8 cellular contexts compared by ENCODE assay signal in genomic region chr17:3738562-3739295, GRCh38. TPM values are rescaled to one million over a fixed set of nuclear protein-coding genes. Genes with fewer than 3 reads are reported as not detected.
DNase-seq lines count a peak whose midpoint lies in the region; ATAC-seq and TF ChIP-seq lines count a peak whose summit lies in the region.

No MANE protein-coding gene starts in this region.

- peaks cover 29% of the 10 kb centered on the region for H3K4me1 Mint-ChIP-seq in GM23338
- H3K4me1 Mint-ChIP-seq in WTC11 = peaks cover 22% of the 10 kb centered on the region
- H3K4me1 Mint-ChIP-seq in MCF 10A (ENCODE audit: insufficient read depth, unreplicated experiment) = peaks cover 21% of the 10 kb centered on the region

- intact Hi-C loops in MCF 10A (cut with micrococcal nuclease) = loop anchor here (10.0 kb wide), 1 partner anchor 336 kb away; no protein-coding TSS in a partner anchor

- no peaks in the 10 kb centered on the region for H4K20me1 ChIP-seq in GM23338 (replicated peaks; ENCODE audit: insufficient read depth)

- H3K79me2 ChIP-seq in GM23338 (replicated peaks; ENCODE audit: insufficient read depth) = no peaks in the 10 kb centered on the region

- H3K4me3 Mint-ChIP-seq in GM23338 = no peak overlapping the region; the same call in 1 of the 3 replicates
- peak overlapping the region; percentile 45; the same call in 1 of the 2 replicates for H3K4me3 Mint-ChIP-seq in WTC11
- H3K4me3 Mint-ChIP-seq in MCF 10A (ENCODE audit: unreplicated experiment) = peak overlapping the region; percentile 47

- POLR2A ChIA-PET in WTC11 (lab: Charles Lee) (interaction anchor here (0.6 kb wide), 1 partner anchor 14 kb away, joined by 3 read pairs; no protein-coding TSS in a partner anchor), MCF 10A (lab: Yijun Ruan, JAX) (interaction anchor here (0.7 to 2.2 kb wide), 6 partner anchors 18 to 405 kb away, joined by 3 to 5 read pairs (median 4); partner anchors contain the start of genes CYB5D2 and ZZEF1)

- no peak overlapping the region for H2AFZ ChIP-seq in GM23338

- BruUV-seq in MCF 10A (replicated peaks; lab: Mats Ljungman, UMichigan) = no TSS peak

- no peaks in the 10 kb centered on the region for H3K36me3 Mint-ChIP-seq in GM23338 (ENCODE audit: low read depth)
- H3K36me3 Mint-ChIP-seq in WTC11 = no peaks in the 10 kb centered on the region
- H3K36me3 Mint-ChIP-seq in MCF 10A (ENCODE audit: insufficient read depth, unreplicated experiment) = no peaks in the 10 kb centered on the region

- peaks cover 10% of the 10 kb centered on the region for H3K27me3 Mint-ChIP-seq in GM23338 (ENCODE audit: insufficient read depth, low read depth, poor library complexity)
- no peaks in the 10 kb centered on the region for H3K27me3 Mint-ChIP-seq in WTC11 (ENCODE audit: low read depth)
- H3K27me3 Mint-ChIP-seq in MCF 10A (ENCODE audit: insufficient read depth, unreplicated experiment) = no peaks in the 10 kb centered on the region

- CTCF ChIA-PET in WTC11 (lab: Charles Lee) = interaction anchor here (0.6 to 5.8 kb wide), 32 partner anchors 8 to 334 kb away, joined by 3 to 125 read pairs (median 14); partner anchors contain the start of genes CTNS, ITGAE, NCBP3 and P2RX5
- CTCF ChIA-PET in MCF 10A (lab: Yijun Ruan, JAX) = interaction anchor here (0.5 to 7.6 kb wide), 28 partner anchors 9 to 903 kb away, joined by 3 to 129 read pairs (median 5); partner anchors contain the start of genes ALOX15, HASPIN and NCBP3

- no peak for TF ChIP-seq CTCF in GM23338 (conservative IDR thresholded peaks at IDR 0.05; ENCODE audit: low read depth in 2 of 2)
- no peak for TF ChIP-seq CTCF in WTC11 (IDR thresholded peaks at IDR 0.05)
- no peak for TF ChIP-seq CTCF in MCF 10A (IDR thresholded peaks at IDR 0.05; ENCODE audit: unreplicated experiment)
- TF ChIP-seq CTCF in omental fat pad (IDR thresholded peaks at IDR 0.05) = no peak

- H3K27ac Mint-ChIP-seq in GM23338 (no peak overlapping the region; the same call in 1 of the 2 replicates), WTC11 (no peak overlapping the region), MCF 10A (ENCODE audit: low read depth, unreplicated experiment) (peak overlapping the region; percentile 61)

- H3F3A ChIP-seq in GM23338 (replicated peaks; ENCODE audit: low read depth) = peaks cover 10% of the 10 kb centered on the region; the same call in 1 of the 2 replicates

- ATAC-seq in GM23338 (peak; percentile 56), WTC11 (peak; percentile 14; the same call in 1 of the 2 replicates), omental fat pad (ENCODE audit: low FRiP score) (no peak)

- peak overlapping the region; percentile 78; the same call in 1 of the 2 replicates for H3K27ac ChIP-seq in GM23338 (ENCODE audit: low read depth)

- peak; percentile 48 for DNase-seq in GM23338 (ENCODE audit: low spot score)
- DNase-seq in WTC11 (ENCODE audit: low spot score) = no peak
- DNase-seq in MCF 10A (ENCODE audit: unreplicated experiment) = peak; percentile 58
- DNase-seq in medulla oblongata (ENCODE audit: extremely low spot score) = peak; percentile 34
- DNase-seq in stimulated activated CD8-positive, alpha-beta memory T cell treated with anti-CD3 and anti-CD28 coated beads, Interleukin-4, amount 100 ng/mL, for 24 hours (ENCODE audit: low read depth) = peak; percentile 64
- no peak for DNase-seq in GF-D8 (lab: John Stamatoyannopoulos, UW)
- no peak for DNase-seq in NCI-H446 treated with DMSO at 0.1 percent for 48 hours (lab: John Stamatoyannopoulos, UW)
- DNase-seq in omental fat pad (ENCODE audit: low spot score) = no peak

- no peaks in the 10 kb centered on the region for H3K27me3 ChIP-seq in GM23338 (ENCODE audit: insufficient read depth)

- no peaks in the 10 kb centered on the region for H3K36me3 ChIP-seq in GM23338 (ENCODE audit: insufficient read depth)

- H3K4me3 ChIP-seq in GM23338 = no peak overlapping the region

- H3K4me1 ChIP-seq in GM23338 (ENCODE audit: insufficient read depth) = peaks cover 24% of the 10 kb centered on the region; the same call in 1 of the 2 replicates

- H3K4me2 ChIP-seq in GM23338 = peak overlapping the region; percentile 57

- H3K9me3 Mint-ChIP-seq in GM23338 (0 out of 3 replicates have a peak, but pooled peaks cover 3% of the 10 kb centered on the region), WTC11 (no peaks in the 10 kb centered on the region), MCF 10A (ENCODE audit: unreplicated experiment) (no peaks in the 10 kb centered on the region)

- no peaks in the 10 kb centered on the region for H3K9me2 ChIP-seq in GM23338 (ENCODE audit: insufficient read depth)

TF ChIP-seq in GM23338, 12 proteins besides CTCF, POLR2A, EP300 and RAD21:
- no peak for TF ChIP-seq ZNF114 (CRISPR knock-in tag; IDR thresholded peaks at IDR 0.05)

TF ChIP-seq in WTC11, 78 proteins besides CTCF, POLR2A, EP300 and RAD21:
- TF ChIP-seq MAX (CRISPR knock-in tag; IDR thresholded peaks at IDR 0.05) (peak; percentile 61; the same call in 1 of the 2 replicates), ZNF423 (CRISPR knock-in tag; IDR thresholded peaks at IDR 0.05) (no peak)

RNA-seq across cellular contexts. Expression of gene HASPIN, which starts 15.0 kb away (rescaled TPM):
- total RNA-seq in GM23338 (2014; rRNA removed; shearing (Covaris generic)) = 34.0 and 35.1 TPM in 2 replicates
- 5.8 and 6.1 TPM in 2 replicates for polyA plus RNA-seq in GM23338 (2016; fragmentation: Nextera tagmentation; extraction: Ambion mirVana)
- total RNA-seq in WTC11 (2021) = 30.0 to 30.8 TPM (median 30.4 TPM) in 3 replicates
- total RNA-seq in MCF 10A (2022) = 3.7 and 6.4 TPM in 2 replicates
- under 1 TPM in 3 of 4 donors, not detected in 1; 0.19 to 0.69 (median 0.24) TPM for total RNA-seq in omental fat pad

RNA-seq across cellular contexts. Expression of gene P2RX5, which starts 42.8 kb away (rescaled TPM):
- total RNA-seq in GM23338 (2014; rRNA removed; shearing (Covaris generic)) = 11.6 and 13.6 TPM in 2 replicates
- polyA plus RNA-seq in GM23338 (2016; fragmentation: Nextera tagmentation; extraction: Ambion mirVana) = 7.4 and 7.5 TPM in 2 replicates
- total RNA-seq in WTC11 (2021) = 6.4 to 9.5 TPM (median 8.8 TPM) in 3 replicates
- total RNA-seq in MCF 10A (2022) = 4.8 and 4.9 TPM in 2 replicates
- total RNA-seq in omental fat pad = 1 to 10 TPM in 1 of 4 donors, under 1 TPM in 3; 0.84 to 2.4 (median 0.94) TPM

Comparison
In these comparisons a context has a peak if more than half of its experiments do, and no peak if none do; other contexts are left out.
1. DNase-seq: peak in GM23338 (single experiment), MCF 10A (single experiment), medulla oblongata (single experiment) and stimulated activated CD8-positive, alpha-beta memory T cell treated with anti-CD3 and anti-CD28 coated beads, Interleukin-4, amount 100 ng/mL, for 24 hours (single experiment); none in WTC11 (single experiment), GF-D8 (single experiment), NCI-H446 treated with DMSO at 0.1 percent for 48 hours (single experiment) and omental fat pad (single experiment).